ENCODE assay signal across 28 cellular contexts in genomic region chr1:33418811-33419210, GRCh38.
"Had no signal": no experiment of that assay in that cellular context is flagged by ENCODE, and none has a peak within 500 bp of the region (broad histone marks: within the 10 kb centered on the region; RNA-seq: fewer than 3 reads in every experiment).

No MANE protein-coding gene starts in this region.

- H3K9me3 ChIP-seq: testis had no signal

- FAIRE-seq: urothelium cell line had no signal

- H3K27me3 Mint-ChIP-seq: type B pancreatic cell had no signal

- H3K36me3 ChIP-seq: stomach, suprapubic skin, thoracic aorta, tibial artery, transverse colon, upper lobe of left lung, upper lobe of right lung, uterus, vagina had no signal

- H3K4me3 ChIP-seq: stomach, suprapubic skin, testis, thoracic aorta, tibial artery, tibial nerve, transverse colon, upper lobe of left lung, upper lobe of right lung, uterus, vagina had no signal

- H3K27me3 ChIP-seq: stomach, suprapubic skin, testis, tibial artery, tibial nerve, transverse colon, upper lobe of left lung, upper lobe of right lung, uterus, vagina had no signal

- H3K4me1 ChIP-seq: stomach, suprapubic skin, testis, tibial artery, tibial nerve, upper lobe of right lung, uterus, vagina had no signal

- H3K4me1 Mint-ChIP-seq: stimulated activated effector memory CD8-positive, alpha-beta T cell treated with anti-CD3 and anti-CD28 coated beads, Interleukin-12 subunit alpha, Interleukin-12 subunit beta, amount 100 ng/mL, for 72 hours; stimulated activated memory B cell treated with anti-CD40 and anti-IgM and Interleukin-4, amounts not matched to agents 10 μg/mL and 1 μg/mL and 100 μg/mL, for 72 hours; stimulated activated naive CD8-positive, alpha-beta T cell treated with anti-CD3 and anti-CD28 coated beads, Interleukin-15, amount 100 ng/mL, for 72 hours had no signal

- H3K27ac ChIP-seq: stomach, suprapubic skin, testis, thoracic aorta, tibial artery, tibial nerve, transverse colon, upper lobe of left lung, upper lobe of right lung, uterus, vagina had no signal

- H3K27ac Mint-ChIP-seq: stimulated activated effector memory CD8-positive, alpha-beta T cell treated with anti-CD3 and anti-CD28 coated beads, Interleukin-12 subunit alpha, Interleukin-12 subunit beta, amount 100 ng/mL, for 72 hours; stimulated activated memory B cell treated with anti-CD40 and anti-IgM and Interleukin-4, amounts not matched to agents 10 μg/mL and 1 μg/mL and 100 μg/mL, for 72 hours; stimulated activated naive B cell treated with anti-CD40 and anti-IgM and Interleukin-4, amounts not matched to agents 10 μg/mL and 1 μg/mL and 100 μg/mL, for 72 hours; stimulated activated naive CD8-positive, alpha-beta T cell treated with anti-CD3 and anti-CD28 coated beads, Interleukin-15, amount 100 ng/mL, for 72 hours; stimulated activated naive CD8-positive, alpha-beta T cell treated with anti-CD3 and anti-CD28 coated beads, Interleukin-15, Interleukin-2, amounts not matched to agents 100 ng/mL and 50 ng/mL, for 24 hours; type B pancreatic cell had no signal

- H3K36me3 Mint-ChIP-seq: stimulated activated effector memory CD8-positive, alpha-beta T cell treated with anti-CD3 and anti-CD28 coated beads, Interleukin-12 subunit alpha, Interleukin-12 subunit beta, amount 100 ng/mL, for 72 hours had no signal

- H3K4me3 Mint-ChIP-seq: stimulated activated effector memory CD8-positive, alpha-beta T cell treated with anti-CD3 and anti-CD28 coated beads, Interleukin-12 subunit alpha, Interleukin-12 subunit beta, amount 100 ng/mL, for 72 hours; stimulated activated memory B cell treated with anti-CD40 and anti-IgM and Interleukin-4, amounts not matched to agents 10 μg/mL and 1 μg/mL and 100 μg/mL, for 72 hours; stimulated activated naive B cell treated with anti-CD40 and anti-IgM and Interleukin-4, amounts not matched to agents 10 μg/mL and 1 μg/mL and 100 μg/mL, for 72 hours; stimulated activated naive CD8-positive, alpha-beta T cell treated with anti-CD3 and anti-CD28 coated beads, Interleukin-15, amount 100 ng/mL, for 72 hours; stimulated activated naive CD8-positive, alpha-beta T cell treated with anti-CD3 and anti-CD28 coated beads, Interleukin-15, Interleukin-2, amounts not matched to agents 100 ng/mL and 50 ng/mL, for 24 hours; type B pancreatic cell had no signal

- DNase-seq: stimulated activated CD4-positive, alpha-beta T cell treated with anti-CD3 and anti-CD28 coated beads, Interleukin-2, amount 100 ng/mL, for 48 hours; stimulated activated CD4-positive, alpha-beta T cell treated with anti-CD3 and anti-CD28 coated beads, Interleukin-4, amount 100 ng/mL, for 1 hour; stimulated activated CD4-positive, alpha-beta T cell treated with anti-CD3 and anti-CD28 coated beads, Interleukin-4, amount 100 ng/mL, for 24 hours; stimulated activated CD4-positive, alpha-beta T cell treated with anti-CD3 and anti-CD28 coated beads, Interleukin-4, amount 100 ng/mL, for 4 hours; stimulated activated CD8-positive, alpha-beta memory T cell treated with anti-CD3 and anti-CD28 coated beads, Interleukin-4, amount 100 ng/mL, for 48 hours; stimulated activated naive B cell treated with anti-CD40 and anti-IgM and Interleukin-4, amounts not matched to agents 10 μg/mL and 1 μg/mL and 100 μg/mL, for 72 hours; stimulated activated naive CD4-positive, alpha-beta T cell; stimulated activated naive CD4-positive, alpha-beta T cell treated with Interleukin-2 at 50 U/mL for 16 hours; stimulated activated naive CD8-positive, alpha-beta T cell treated with anti-CD3 and anti-CD28 coated beads, Interleukin-15, amount 100 ng/mL, for 72 hours; stimulated activated naive CD8-positive, alpha-beta T cell treated with anti-CD3 and anti-CD28 coated beads, Interleukin-15, Interleukin-2, amounts not matched to agents 100 U/mL and 50 U/mL, for 24 hours; stomach; substantia nigra; testis; tibial artery; transverse colon; trophoblast cell; upper lobe of left lung; upper lobe of right lung; uterus had no signal

- ATAC-seq: stimulated activated effector memory CD8-positive, alpha-beta T cell treated with anti-CD3 and anti-CD28 coated beads, Interleukin-12 subunit alpha, Interleukin-12 subunit beta, amount 100 ng/mL, for 72 hours; stimulated activated memory B cell treated with anti-CD40 and anti-IgM and Interleukin-4, amounts not matched to agents 10 μg/mL and 1 μg/mL and 100 μg/mL, for 72 hours; stimulated activated naive B cell treated with anti-CD40 and anti-IgM and Interleukin-4, amounts not matched to agents 10 μg/mL and 1 μg/mL and 100 μg/mL, for 72 hours; stimulated activated naive CD8-positive, alpha-beta T cell treated with anti-CD3 and anti-CD28 coated beads, Interleukin-15, amount 100 ng/mL, for 72 hours; stimulated activated naive CD8-positive, alpha-beta T cell treated with anti-CD3 and anti-CD28 coated beads, Interleukin-15, Interleukin-2, amounts not matched to agents 100 U/mL and 50 U/mL, for 24 hours; upper lobe of right lung had no signal
